8 cellular contexts compared by ENCODE assay signal in genomic region chr14:35044939-35045797, GRCh38. TPM values are rescaled to one million over a fixed set of nuclear protein-coding genes. Genes with fewer than 3 reads are reported as not detected.
DNase-seq lines count a peak whose midpoint lies in the region; ATAC-seq and TF ChIP-seq lines count a peak whose summit lies in the region.

No MANE protein-coding gene starts in this region.

- DNase-seq in GM19240 (ENCODE audit: insufficient read length, low spot score) (peak; percentile 5), SJCRH30 (no peak), omental fat pad (ENCODE audit: low spot score) (no peak), GF-D8 (lab: John Stamatoyannopoulos, UW) (no peak), HuH-7.5 (ENCODE audit: low spot score) (no peak), NCI-H524 (lab: John Stamatoyannopoulos, UW) (no peak)
- DNase-seq in activated effector memory CD4-positive, alpha-beta T cell treated with Interleukin-2 at 50 U/mL for 16 hours = no peak

- no peaks in the 10 kb centered on the region for H3K36me3 ChIP-seq in SJCRH30
- no peaks in the 10 kb centered on the region for H3K36me3 ChIP-seq in esophagus (ENCODE audit: control insufficient read depth in 2 of 2, insufficient read depth in 2 of 2, low read length in 1 of 2)

- peak overlapping the region; percentile 74 for H3K4me3 ChIP-seq in SJCRH30
- peak overlapping the region; percentile 63 to 75 for H3K4me3 ChIP-seq in esophagus (ENCODE audit: low read depth in 1 of 2, low read length in 2 of 2)

- TF ChIP-seq CTCF in omental fat pad (IDR thresholded peaks at IDR 0.05) = no peak

- H3K9me3 ChIP-seq in SJCRH30 (replicated peaks) (no peaks in the 10 kb centered on the region), esophagus (ENCODE audit: control insufficient read depth in 2 of 2, insufficient read depth in 1 of 2, low read depth in 1 of 2, low read length in 1 of 2) (no peaks in the 10 kb centered on the region)

- WGBS in esophagus, 2 donors = 15 to 20% methylated on average over 8 of the region's 8 CpGs

- peaks cover 7% of the 10 kb centered on the region; the same call in 1 of the 2 replicates for H3K4me1 ChIP-seq in SJCRH30
- H3K4me1 ChIP-seq in esophagus (ENCODE audit: control insufficient read depth in 2 of 2, insufficient read depth in 2 of 2, low read length in 1 of 2) = no peaks in the 10 kb centered on the region

- no peaks in the 10 kb centered on the region for H3K27me3 ChIP-seq in SJCRH30
- H3K27me3 ChIP-seq in esophagus (ENCODE audit: control insufficient read depth in 1 of 2, insufficient read depth in 2 of 2, low read length in 2 of 2) = no peaks in the 10 kb centered on the region

- ATAC-seq in omental fat pad (ENCODE audit: low FRiP score) = peak; percentile 36

- H3K27ac ChIP-seq in SJCRH30 = peak overlapping the region; percentile 14
- peak overlapping the region; percentile 97 to 98 for H3K27ac ChIP-seq in esophagus (ENCODE audit: low read depth in 2 of 2, low read length in 1 of 2)

RNA-seq across cellular contexts. Expression of gene FAM177A1, which starts 0.9 kb away (rescaled TPM):
- total RNA-seq in SJCRH30 (2014; rRNA removed; shearing (Covaris generic)) = 27.0 and 28.0 TPM in 2 replicates
- polyA plus RNA-seq in esophagus = 10 to 100 TPM; 42.6 to 43.0 TPM
- total RNA-seq in omental fat pad = 100 to 1,000 TPM in 1 of 4 donors, 10 to 100 TPM in 3; 35.7 to 123 (median 52.3) TPM
